ENCODE assay signal across 17 cellular contexts in genomic region chr10:132584081-132584480, GRCh38. TPM values are rescaled to one million over a fixed set of nuclear protein-coding genes. Genes with fewer than 3 reads are reported as not detected.
DNase-seq lines count a peak whose midpoint lies in the region; ATAC-seq and TF ChIP-seq lines count a peak whose summit lies in the region.
"Had no signal": no experiment of that assay in that cellular context is flagged by ENCODE, and none has a peak within 500 bp of the region (broad histone marks: within the 10 kb centered on the region; RNA-seq: fewer than 3 reads in every experiment).

No MANE protein-coding gene starts in this region.

- no peak overlapping the region for H2BK15ac ChIP-seq in IMR-90 (ENCODE audit: low read depth, low read length)

- no peak overlapping the region for H3K56ac ChIP-seq in IMR-90 (ENCODE audit: extremely low read depth, insufficient read depth, low read length)

- no peak overlapping the region for H2BK5ac ChIP-seq in IMR-90 (ENCODE audit: low read depth, low read length, poor library complexity, severe bottlenecking)

- no peak overlapping the region for H4K8ac ChIP-seq in IMR-90 (ENCODE audit: low read depth in 2 of 2, low read length in 2 of 2)

- no peak overlapping the region for H2BK120ac ChIP-seq in IMR-90 (ENCODE audit: low read depth, low read length)

- TF ChIP-seq CTCF in IMR-90 (conservative IDR thresholded peaks at IDR 0.05; ENCODE audit: low read depth, low read length): no peak
- no peak for TF ChIP-seq CTCF in sigmoid colon (IDR thresholded peaks at IDR 0.05)
- no peak for TF ChIP-seq CTCF in body of pancreas (IDR thresholded peaks at IDR 0.05)

- peak overlapping the region; percentile 8; the same call in 1 of the 2 replicates for H3K14ac ChIP-seq in IMR-90 (replicated peaks; ENCODE audit: low read depth, low read length)

- H3K18ac ChIP-seq in IMR-90 (ENCODE audit: low read depth, low read length): no peak overlapping the region

- no peak overlapping the region for H3K4ac ChIP-seq in IMR-90 (ENCODE audit: low read depth, low read length)

- TF ChIP-seq POLR2A in IMR-90 (IDR thresholded peaks at IDR 0.05; ENCODE audit: low read depth, low read length) (no peak), sigmoid colon (IDR thresholded peaks at IDR 0.05) (no peak), body of pancreas (IDR thresholded peaks at IDR 0.05) (no peak)

- peaks cover 37 to 76% (median 68%) of the 10 kb centered on the region in 10 experiments for H3K4me1 ChIP-seq in BLaER1 treated with 17β-estradiol and CSF1 and Interleukin-3, amounts not matched to agents 10 nM and 100 nM
- peaks cover 6% of the 10 kb centered on the region for H3K4me1 ChIP-seq in IMR-90 (ENCODE audit: control insufficient read depth, insufficient read depth, low read length)
- peaks cover 0 to 77% (median 68%) of the 10 kb centered on the region in 4 donors for H3K4me1 ChIP-seq in sigmoid colon
- H3K4me1 ChIP-seq in body of pancreas: peaks cover 6% of the 10 kb centered on the region

- H3K4me2 ChIP-seq in BLaER1 treated with 17β-estradiol and CSF1 and Interleukin-3, amounts not matched to agents 10 nM and 100 nM: peak overlapping the region in 6 of 11 experiments; percentile 3 to 59 (median 30); a peak in 7 of 22 replicates
- H3K4me2 ChIP-seq in IMR-90 (ENCODE audit: low read depth, low read length): no peak overlapping the region
- H3K4me2 ChIP-seq: BLaER1 had no signal

- in situ Hi-C loops in IMR-90 (cut with MboI; ENCODE audit: low sequenced_read_pairs): no loop called here

- no peak for DNase-seq in IMR-90
- peak; percentile 77 for DNase-seq in cerebellum (ENCODE audit: low spot score)
- DNase-seq in sigmoid colon: peak; percentile 17
- DNase-seq in body of pancreas: no peak
- DNase-seq in NCI-H1048 (lab: John Stamatoyannopoulos, UW): no peak
- no peak for DNase-seq in COLO829 (ENCODE audit: low spot score)
- DNase-seq in NCI-H526 treated with DMSO at 0.1 percent for 48 hours (lab: John Stamatoyannopoulos, UW): no peak
- DNase-seq: 8988T; CD8-positive, alpha-beta T cell; COR-L47; DMS 273 treated with DMSO at 0.1 percent for 48 hours; DMS53; DND-41; EL; H9 had no signal

- H2AK5ac ChIP-seq in IMR-90 (ENCODE audit: low read depth, low read length): no peak overlapping the region

- no peak overlapping the region; a peak in 1 of 22 replicates for H3K9ac ChIP-seq in BLaER1 treated with 17β-estradiol and CSF1 and Interleukin-3, amounts not matched to agents 10 nM and 100 nM
- H3K9ac ChIP-seq in IMR-90 (ENCODE audit: low read depth, low read length): no peak overlapping the region
- H3K9ac ChIP-seq: BLaER1 had no signal

- dilution Hi-C loops in IMR-90 (cut with HindIII; ENCODE audit: low sequenced_read_pairs, unreplicated experiment): no loop called here

- peaks cover 0 to 25% (median 10%) of the 10 kb centered on the region in 11 experiments; a peak in 10 of 22 replicates for H3K36me3 ChIP-seq in BLaER1 treated with 17β-estradiol and CSF1 and Interleukin-3, amounts not matched to agents 10 nM and 100 nM
- H3K36me3 ChIP-seq in IMR-90 (ENCODE audit: control insufficient read depth, insufficient read depth, low read length): no peaks in the 10 kb centered on the region
- H3K36me3 ChIP-seq in sigmoid colon: no peaks in the 10 kb centered on the region
- H3K36me3 ChIP-seq in body of pancreas (replicated peaks in 1 of 2; ENCODE audit: insufficient read depth in 1 of 2, low read depth in 2 of 2): no peaks in the 10 kb centered on the region

- no peak for TF ChIP-seq EP300 in sigmoid colon (IDR thresholded peaks at IDR 0.05)

- CTCF ChIA-PET in IMR-90 (lab: Yijun Ruan, JAX): no interaction called here

- no CpG with 5 or more reads among the region's 1 CpG for WGBS in IMR-90 (ENCODE audit: extremely low coverage in 2 of 2, insufficient read length in 1 of 2), 2 experiments
- 85% methylated on average over 1 of the region's 1 CpG for WGBS in sigmoid colon, 2 donors
- WGBS in body of pancreas, 2 donors: 77 to 94% methylated on average over 1 of the region's 1 CpG

- H4K5ac ChIP-seq in IMR-90 (ENCODE audit: low read depth, low read length): no peak overlapping the region

- H3K23ac ChIP-seq in IMR-90 (ENCODE audit: low read depth, low read length): peak overlapping the region; percentile 71

- H2AK9ac ChIP-seq in IMR-90 (replicated peaks; ENCODE audit: low read depth, low read length, poor library complexity): no peak overlapping the region

- peaks cover 14% of the 10 kb centered on the region; the same call in 1 of the 2 replicates for H3K9me1 ChIP-seq in IMR-90 (ENCODE audit: insufficient read depth, low read length)

- peaks cover 8 to 90% (median 17%) of the 10 kb centered on the region in 11 experiments; a peak in 19 of 22 replicates for H4K20me1 ChIP-seq in BLaER1 treated with 17β-estradiol and CSF1 and Interleukin-3, amounts not matched to agents 10 nM and 100 nM
- H4K20me1 ChIP-seq in IMR-90 (ENCODE audit: insufficient read depth, low read length): peaks cover 87% of the 10 kb centered on the region

- H2AFZ ChIP-seq in IMR-90 (replicated peaks; ENCODE audit: low read length, poor library complexity): no peak overlapping the region

- intact Hi-C loops in IMR-90 (cut with micrococcal nuclease) (no loop called here), sigmoid colon (cut with DNase I) (no loop called here), body of pancreas (cut with DNase I) (no loop called here)

- POLR2A ChIA-PET in IMR-90 (lab: Charles Lee; ENCODE audit: unreplicated experiment): no interaction called here

- no peak overlapping the region for H3K4me3 ChIP-seq in BLaER1 treated with 17β-estradiol and CSF1 and Interleukin-3, amounts not matched to agents 10 nM and 100 nM
- H3K4me3 ChIP-seq in IMR-90 (ENCODE audit: insufficient read depth, low read depth, low read length) (no peak overlapping the region), sigmoid colon (no peak overlapping the region), body of pancreas (no peak overlapping the region)
- H3K4me3 ChIP-seq: BLaER1 had no signal

- H3K27ac ChIP-seq in BLaER1 treated with 17β-estradiol and CSF1 and Interleukin-3, amounts not matched to agents 10 nM and 100 nM: peak overlapping the region in 1 of 11 experiments; percentile 4; a peak in 1 of 22 replicates
- H3K27ac ChIP-seq in IMR-90 (ENCODE audit: insufficient read depth, low read length): no peak overlapping the region
- H3K27ac ChIP-seq in sigmoid colon: peak overlapping the region in 2 of 4 donors; percentile 14 to 55
- no peak overlapping the region for H3K27ac ChIP-seq in body of pancreas
- H3K27ac ChIP-seq: BLaER1 had no signal

- H3K79me1 ChIP-seq in IMR-90 (ENCODE audit: low read depth in 1 of 2, low read length in 2 of 2): peaks cover 30 to 63% of the 10 kb centered on the region in 2 experiments

- TF ChIP-seq RAD21 in IMR-90 (IDR thresholded peaks at IDR 0.05; ENCODE audit: low read length): no peak

- no peak overlapping the region for H2BK20ac ChIP-seq in IMR-90 (ENCODE audit: low read depth, low read length)

- peaks cover 0 to 80% (median 0%) of the 10 kb centered on the region in 11 experiments; a peak in 5 of 22 replicates for H3K27me3 ChIP-seq in BLaER1 treated with 17β-estradiol and CSF1 and Interleukin-3, amounts not matched to agents 10 nM and 100 nM
- no peaks in the 10 kb centered on the region; the same call in 1 of the 2 replicates for H3K27me3 ChIP-seq in IMR-90 (ENCODE audit: control insufficient read depth, insufficient read depth, low read length)
- H3K27me3 ChIP-seq in sigmoid colon: no peaks in the 10 kb centered on the region
- no peaks in the 10 kb centered on the region for H3K27me3 ChIP-seq in body of pancreas
- H3K27me3 ChIP-seq: BLaER1 had no signal

- no TSS peak for BruUV-seq in IMR-90 (replicated peaks; lab: Mats Ljungman, UMichigan)

- no peak for ATAC-seq in IMR-90 (ENCODE audit: low read depth)
- no peak for ATAC-seq in body of pancreas
- ATAC-seq: CD8-positive, alpha-beta T cell had no signal

- H4K91ac ChIP-seq in IMR-90 (ENCODE audit: insufficient read depth, low read depth, low read length): no peak overlapping the region

- peaks cover 6 to 18% (median 12%) of the 10 kb centered on the region in 11 experiments; a peak in 20 of 22 replicates for H3K9me3 ChIP-seq in BLaER1 treated with 17β-estradiol and CSF1 and Interleukin-3, amounts not matched to agents 10 nM and 100 nM (replicated peaks in 1 of 11)
- H3K9me3 ChIP-seq in IMR-90 (ENCODE audit: control insufficient read depth, insufficient read depth, low read length) (no peaks in the 10 kb centered on the region), sigmoid colon (no peaks in the 10 kb centered on the region), body of pancreas (no peaks in the 10 kb centered on the region)

TF ChIP-seq in IMR-90, 13 proteins besides CTCF, POLR2A, EP300 and RAD21:
- TF ChIP-seq NFE2L2 (IDR thresholded peaks at IDR 0.05; ENCODE audit: low read depth, low read length) (no peak), SMC3 (IDR thresholded peaks at IDR 0.05; ENCODE audit: low read depth, low read length) (no peak), MXI1 (IDR thresholded peaks at IDR 0.05; ENCODE audit: borderline replicate concordance, low read depth, low read length) (no peak), RFX5 (IDR thresholded peaks at IDR 0.05; ENCODE audit: low read depth, low read length) (no peak), USF2 (IDR thresholded peaks at IDR 0.05; ENCODE audit: low read depth, low read length) (no peak)

RNA-seq across cellular contexts. Expression of gene INPP5A, which starts 46.5 kb away (rescaled TPM):
- total RNA-seq in IMR-90 (2012; rRNA removed) (31.7 and 36.7 TPM in 2 replicates), cerebellum (18.7 TPM), sigmoid colon (100 to 1,000 TPM; 100 to 132 (median 112) TPM), body of pancreas (10 to 100 TPM in 1 of 2 donors, 1 to 10 TPM in 1; 9.2 to 14.5 TPM)
- polyA plus RNA-seq in IMR-90 (2012; rRNA removed) (20.6 and 21.4 TPM in 2 replicates), sigmoid colon (10 to 100 TPM; 17.6 to 21.0 (median 20.3) TPM)
- polyA plus RNA-seq in IMR-90 (2012; cell fraction: cytosol; rRNA removed): 15.9 and 20.4 TPM in 2 replicates
- 12.2 and 16.8 TPM in 2 replicates for polyA plus RNA-seq in IMR-90 (2012; cell fraction: nucleus; rRNA removed; ENCODE audit: low replicate concordance)

Comparison
In these comparisons a context has a peak if more than half of its experiments do, and no peak if none do; other contexts are left out.
1. DNase-seq: peak in cerebellum (single experiment) and sigmoid colon (single experiment); none in IMR-90 (single experiment), body of pancreas (0 of 4), NCI-H1048 (single experiment), COLO829 (single experiment) and NCI-H526 treated with DMSO at 0.1 percent for 48 hours (single experiment).